In the genomic region with DNA sequence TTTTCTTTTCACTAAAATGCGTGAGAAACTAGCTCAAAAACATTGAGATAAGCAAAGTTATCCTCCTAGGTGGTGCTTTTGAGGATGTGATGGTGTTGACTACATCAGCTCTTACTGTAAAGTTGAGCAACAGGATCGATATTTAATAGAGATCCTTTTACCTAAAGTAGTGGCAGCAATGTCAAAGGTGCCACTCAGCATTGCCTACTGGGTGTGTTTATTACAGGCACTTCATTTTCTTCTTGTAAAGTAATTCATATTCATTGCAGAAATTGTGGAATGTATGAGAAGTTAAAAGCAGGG, we compare ENCODE assay signal across 9 cellular contexts. TPM values are rescaled to one million over a fixed set of nuclear protein-coding genes. Genes with fewer than 3 reads are reported as not detected.
DNase-seq lines count a peak whose midpoint lies in the region; ATAC-seq and TF ChIP-seq lines count a peak whose summit lies in the region.
"Had no signal": no experiment of that assay in that cellular context is flagged by ENCODE, and none has a peak within 500 bp of the region (broad histone marks: within the 10 kb centered on the region; RNA-seq: fewer than 3 reads in every experiment).

No MANE protein-coding gene starts in this region.

- POLR2A ChIA-PET in T-cell (lab: Charles Lee) = interaction anchor here (0.6 kb wide), 2 partner anchors 118 to 707 kb away, joined by 3 read pairs; a partner anchor contains a TSS

- peaks cover 39 to 49% (median 44%) of the 10 kb centered on the region in 3 donors for H3K4me1 Mint-ChIP-seq in T-cell

- ATAC-seq in T-cell (replicated peaks in 1 of 4) (no peak), gastrocnemius medialis (no peak), body of pancreas (no peak), GM18867 (IDR thresholded peaks at IDR 0.05; ENCODE audit: unreplicated experiment) (no peak)

- H3K27ac ChIP-seq in gastrocnemius medialis (peak overlapping the region; percentile 94 to 99 (median 96)), adrenal gland (no peak overlapping the region), body of pancreas (no peak overlapping the region)

- intact Hi-C loops in gastrocnemius medialis (cut with DNase I; ENCODE audit: low total_unique reads) = loop anchor here (5.0 kb wide), 1 partner anchor 110 kb away; no protein-coding TSS in a partner anchor
- intact Hi-C loops in adrenal gland (cut with DNase I) = loop anchor here in 1 of 2 donors (10.0 kb wide), 1 partner anchor 63 kb away; no protein-coding TSS in a partner anchor
- intact Hi-C loops in body of pancreas (cut with DNase I) = no loop called here

- no peak for DNase-seq in T-cell
- no peak for DNase-seq in foreskin fibroblast
- no peak for DNase-seq in gastrocnemius medialis
- no peak for DNase-seq in adrenal gland
- DNase-seq in body of pancreas = no peak
- no peak for DNase-seq in iPS-NIHi11 (ENCODE audit: low spot score)
- DNase-seq: NCI-H748 treated with DMSO at 0.1 percent for 48 hours had no signal

- in situ Hi-C loops in gastrocnemius medialis (cut with MboI; ENCODE audit: low sequenced_read_pairs in 4 of 4) = no loop called here

- TF ChIP-seq CTCF in GM12875 (IDR thresholded peaks at IDR 0.05; ENCODE audit: borderline replicate concordance, insufficient read depth, low read depth, low read length) (no peak), foreskin fibroblast (IDR thresholded peaks at IDR 0.05; ENCODE audit: low read depth, low read length) (no peak), gastrocnemius medialis (IDR thresholded peaks at IDR 0.05 in 4 of 5, conservative IDR thresholded peaks at IDR 0.05 in 1 of 5) (no peak), adrenal gland (IDR thresholded peaks at IDR 0.05) (no peak), body of pancreas (IDR thresholded peaks at IDR 0.05) (no peak)

- CTCF ChIA-PET in T-cell (lab: Charles Lee) = interaction anchor here in 1 of 2 donors (0.6 to 3.4 kb wide), 4 partner anchors 24 to 174 kb away, joined by 3 to 29 read pairs (median 4); a partner anchor contains a TSS

- H3K27me3 ChIP-seq in gastrocnemius medialis (peaks cover 0 to 2% (median 0%) of the 10 kb centered on the region in 3 donors), adrenal gland (no peaks in the 10 kb centered on the region), body of pancreas (no peaks in the 10 kb centered on the region)

- H3K4me3 Mint-ChIP-seq in T-cell = peak overlapping the region; percentile 88 to 93 (median 91)

- peak overlapping the region; percentile 79 for H3K4me3 ChIP-seq in GM12875 (ENCODE audit: low read depth, low read length)
- H3K4me3 ChIP-seq in foreskin fibroblast (ENCODE audit: low read depth in 1 of 2, low read length in 2 of 2) = peak overlapping the region; percentile 98 to 100
- H3K4me3 ChIP-seq in gastrocnemius medialis = peak overlapping the region; percentile 88 to 98 (median 94)
- H3K4me3 ChIP-seq in adrenal gland = peak overlapping the region in 2 of 4 donors; percentile 76 to 88
- peak overlapping the region in 1 of 2 donors; percentile 100 for H3K4me3 ChIP-seq in body of pancreas

- H3K9me3 ChIP-seq in gastrocnemius medialis = no peaks in the 10 kb centered on the region
- H3K9me3 ChIP-seq in adrenal gland (replicated peaks in 1 of 3) = no peaks in the 10 kb centered on the region
- no peaks in the 10 kb centered on the region for H3K9me3 ChIP-seq in body of pancreas

- no peaks in the 10 kb centered on the region for H3K27me3 Mint-ChIP-seq in T-cell

- no peak for TF ChIP-seq POLR2A in gastrocnemius medialis (IDR thresholded peaks at IDR 0.05)
- no peak for TF ChIP-seq POLR2A in adrenal gland (IDR thresholded peaks at IDR 0.05)
- no peak for TF ChIP-seq POLR2A in body of pancreas (IDR thresholded peaks at IDR 0.05)

- 28 to 39% (median 33%) methylated on average over 2 of the region's 2 CpGs for WGBS in adrenal gland, 4 donors
- WGBS in body of pancreas, 2 donors = 23 to 26% methylated on average over 2 of the region's 2 CpGs

- H3K36me3 Mint-ChIP-seq in T-cell = peaks cover 26% of the 10 kb centered on the region

- H3K36me3 ChIP-seq in gastrocnemius medialis (peaks cover 0 to 30% of the 10 kb centered on the region in 2 donors), adrenal gland (replicated peaks in 1 of 2) (peaks cover 0 to 29% of the 10 kb centered on the region in 2 donors), body of pancreas (replicated peaks in 1 of 2; ENCODE audit: insufficient read depth in 1 of 2, low read depth in 2 of 2) (peaks cover 18 to 21% of the 10 kb centered on the region in 2 donors)

- H3K4me1 ChIP-seq in gastrocnemius medialis = peaks cover 18 to 22% of the 10 kb centered on the region in 2 donors
- H3K4me1 ChIP-seq in adrenal gland (replicated peaks in 1 of 2) = peaks cover 11 to 26% of the 10 kb centered on the region in 2 donors
- H3K4me1 ChIP-seq in body of pancreas = peaks cover 17% of the 10 kb centered on the region

- H3K9me3 Mint-ChIP-seq in T-cell = no peaks in the 10 kb centered on the region

- H3K27ac Mint-ChIP-seq in T-cell = peak overlapping the region; percentile 93 to 97

RNA-seq across cellular contexts. Expression of a gene that starts 1.4 kb away (rescaled TPM):
- total RNA-seq in T-cell = 10 to 100 TPM; 60.8 to 69.0 (median 63.5) TPM
- total RNA-seq in gastrocnemius medialis = 100 to 1,000 TPM; 211 to 364 (median 329) TPM
- 100 to 1,000 TPM in 3 of 8 donors, 10 to 100 TPM in 5; 78.8 to 123 (median 97.3) TPM for total RNA-seq in adrenal gland
- 100 to 1,000 TPM in 1 of 3 donors, 10 to 100 TPM in 2; 42.8 to 109 (median 54.5) TPM for polyA plus RNA-seq in adrenal gland
- 10 to 100 TPM; 39.6 to 40.2 TPM for total RNA-seq in body of pancreas

RNA-seq across cellular contexts. Expression of a gene that starts 19.2 kb away (rescaled TPM):
- total RNA-seq in T-cell (1 to 10 TPM in 4 of 5 donors, under 1 TPM in 1; 0.86 to 7.6 (median 3.4) TPM), gastrocnemius medialis (under 1 TPM in 2 of 4 donors, not detected in 2; 0.16 to 0.26 TPM), adrenal gland (1 to 10 TPM in 4 of 8 donors, under 1 TPM in 1, not detected in 3; 0.14 to 2.2 (median 1.4) TPM), body of pancreas (1 to 10 TPM in 1 of 2 donors, not detected in 1; 3.4 TPM)
- under 1 TPM in 2 of 3 donors, not detected in 1; 0.20 to 0.53 TPM for polyA plus RNA-seq in adrenal gland

RNA-seq across cellular contexts. Expression of a gene that starts 33.2 kb away (rescaled TPM):
- total RNA-seq in T-cell = not detected
- total RNA-seq in gastrocnemius medialis = 10 to 100 TPM; 11.4 to 20.6 (median 16.3) TPM
- under 1 TPM in 4 of 8 donors, not detected in 4; 0.32 to 0.74 (median 0.44) TPM for total RNA-seq in adrenal gland
- 1 to 10 TPM in 1 of 3 donors, under 1 TPM in 2; 0.24 to 6.1 (median 0.80) TPM for polyA plus RNA-seq in adrenal gland
- total RNA-seq in body of pancreas = 1 to 10 TPM in 1 of 2 donors, under 1 TPM in 1; 0.78 to 1.6 TPM

RNA-seq across cellular contexts. Expression of a gene that starts 54.5 kb away (rescaled TPM):
- total RNA-seq in T-cell = not detected
- total RNA-seq in gastrocnemius medialis = not detected
- total RNA-seq in adrenal gland = not detected
- not detected for polyA plus RNA-seq in adrenal gland
- total RNA-seq in body of pancreas = not detected

RNA-seq across cellular contexts. Expression of a gene that starts 54.6 kb away (rescaled TPM):
- 100 to 1,000 TPM in 4 of 5 donors, 10 to 100 TPM in 1; 88.3 to 164 (median 124) TPM for total RNA-seq in T-cell
- total RNA-seq in gastrocnemius medialis = 10 to 100 TPM; 17.3 to 36.2 (median 29.6) TPM
- total RNA-seq in adrenal gland = 10 to 100 TPM; 29.1 to 76.7 (median 50.9) TPM
- 100 to 1,000 TPM in 1 of 3 donors, 10 to 100 TPM in 2; 40.4 to 102 (median 52.1) TPM for polyA plus RNA-seq in adrenal gland
- total RNA-seq in body of pancreas = 10 to 100 TPM; 65.6 to 91.0 TPM

Comparison
In these comparisons a context has a peak if more than half of its experiments do, and no peak if none do; other contexts are left out.
1. H3K27ac ChIP-seq: peak in gastrocnemius medialis (4 of 4); none in adrenal gland (0 of 5) and body of pancreas (0 of 4).
2. RNA of a gene that starts 33.2 kb away (total RNA-seq): 11.4 to 20.6 TPM in gastrocnemius medialis; 0.78 to 1.6 TPM in body of pancreas, 0.32 to 0.74 TPM in adrenal gland and not detected in T-cell; every median in the first group is over 4 times any median in the second.